ENCODE assay signal across 27 cellular contexts in the genomic region with DNA sequence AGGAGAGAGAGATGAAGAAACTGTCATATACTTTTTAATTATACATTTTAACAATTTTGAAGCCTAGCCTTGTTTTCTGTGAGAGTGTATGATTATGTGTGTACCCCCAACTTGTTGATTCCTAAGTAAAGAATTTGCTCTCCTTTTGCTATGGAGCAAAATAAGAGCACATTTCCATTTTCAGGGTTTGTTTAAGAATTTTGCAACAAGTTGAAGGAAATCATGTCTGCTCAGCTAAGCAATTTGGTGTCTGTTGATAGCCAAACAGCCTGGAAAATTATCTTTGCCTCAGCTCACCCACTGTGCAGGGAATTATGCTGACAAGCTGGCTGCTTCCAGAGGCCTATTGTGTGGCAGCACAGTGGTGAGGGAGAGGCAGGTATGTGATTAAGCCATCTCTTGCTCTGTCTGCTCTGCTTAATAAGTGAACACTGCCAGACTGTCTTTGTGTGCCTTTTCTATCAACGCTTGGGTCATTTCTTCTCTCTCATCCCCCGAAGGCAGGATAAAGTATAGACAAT.
DNase-seq lines count a peak whose midpoint lies in the region; TF ChIP-seq lines count a peak whose summit lies in the region.
"Had no signal": no experiment of that assay in that cellular context is flagged by ENCODE, and none has a peak within 500 bp of the region (broad histone marks: within the 10 kb centered on the region; RNA-seq: fewer than 3 reads in every experiment).

No MANE protein-coding gene starts in this region.

- H3K9me3 Mint-ChIP-seq in brain = no peaks in the 10 kb centered on the region
- H3K9me3 Mint-ChIP-seq: CD8-positive, alpha-beta T cell; central memory CD8-positive, alpha-beta T cell; immature natural killer cell; T-cell had no signal

- no peaks in the 10 kb centered on the region for H3K9me3 ChIP-seq in osteoblast (ENCODE audit: low read depth, low read length)
- H3K9me3 ChIP-seq: left lung had no signal

- H3K4me2 ChIP-seq in osteoblast (ENCODE audit: insufficient read depth, low read length) = no peak overlapping the region
- H3K4me2 ChIP-seq: KMS-11 had no signal

- no peaks in the 10 kb centered on the region for H3K4me1 ChIP-seq in osteoblast (ENCODE audit: insufficient read depth, low read length)
- H3K4me1 ChIP-seq: left lung had no signal

- H4K20me1 ChIP-seq in osteoblast (ENCODE audit: insufficient read depth, low read length) = no peaks in the 10 kb centered on the region

- peak; percentile 50 for DNase-seq in DMS 273 (lab: John Stamatoyannopoulos, UW; ENCODE audit: unreplicated experiment)
- no peak for DNase-seq in DMS 273 treated with DMSO at 0.1 percent for 48 hours (lab: John Stamatoyannopoulos, UW)
- DNase-seq in NCI-H2171 treated with DMSO at 0.1 percent for 48 hours (lab: John Stamatoyannopoulos, UW) = peak; percentile 64
- peak; percentile 70 for DNase-seq in retina
- DNase-seq in osteoblast (ENCODE audit: insufficient read length, low spot score, missing footprints) = no peak
- DNase-seq in NK-92 (lab: John Stamatoyannopoulos, UW; ENCODE audit: unreplicated experiment) = no peak
- no peak for DNase-seq in effector CD8-positive, alpha-beta T cell (lab: John Stamatoyannopoulos, UW)
- DNase-seq: activated naive CD4-positive, alpha-beta T cell treated with anti-CD3 and anti-CD28 coated beads, Interleukin-2, amount 50 U/mL, for 16 hours; activated T-cell treated with anti-CD3 and anti-CD28 coated beads, Interleukin-2, amount 50 U/mL, for 72 hours; CD8-positive, alpha-beta T cell; erythroblast; foreskin fibroblast; HFFc6; immature natural killer cell; left lung; midbrain; NCI-H2029; PC-3; SHP77; small intestine; stimulated activated CD4-positive, alpha-beta T cell treated with anti-CD3 and anti-CD28 coated beads, Interleukin-4, amount 100 ng/mL, for 1 hour; stimulated activated naive CD4-positive, alpha-beta T cell; T-cell had no signal

- no peaks in the 10 kb centered on the region for H3K79me2 ChIP-seq in osteoblast (ENCODE audit: insufficient read depth, low read length)

- H3K36me3 Mint-ChIP-seq in brain = no peaks in the 10 kb centered on the region
- H3K36me3 Mint-ChIP-seq: CD8-positive, alpha-beta T cell; immature natural killer cell; T-cell had no signal

- H3K27ac ChIP-seq in osteoblast (ENCODE audit: low read depth, low read length) = no peak overlapping the region
- H3K27ac ChIP-seq: 22Rv1, KMS-11, left lung had no signal

- TF ChIP-seq CTCF in brain (conservative IDR thresholded peaks at IDR 0.05) (no peak), osteoblast (IDR thresholded peaks at IDR 0.05; ENCODE audit: extremely low read depth, low read depth, low read length) (no peak)

- H3K4me3 Mint-ChIP-seq in brain = peak overlapping the region in 2 of 5 experiments; percentile 10 to 57
- H3K4me3 Mint-ChIP-seq: activated T-cell treated with anti-CD3 and anti-CD28 coated beads, Interleukin-2, amount 50 U/mL, for 72 hours; CD8-positive, alpha-beta T cell; central memory CD8-positive, alpha-beta T cell; HFFc6; immature natural killer cell; T-cell had no signal

- H3K4me1 Mint-ChIP-seq in brain = peaks cover 98% of the 10 kb centered on the region
- H3K4me1 Mint-ChIP-seq: central memory CD8-positive, alpha-beta T cell; T-cell had no signal

- H3K27ac Mint-ChIP-seq in brain = peak overlapping the region; percentile 65 to 90 (median 83)
- H3K27ac Mint-ChIP-seq: activated T-cell treated with anti-CD3 and anti-CD28 coated beads, Interleukin-2, amount 50 U/mL, for 72 hours; CD8-positive, alpha-beta T cell; HFFc6; T-cell had no signal

- H2AFZ ChIP-seq in osteoblast (ENCODE audit: low read length) = no peak overlapping the region

- peaks cover 4% of the 10 kb centered on the region for H3K27me3 ChIP-seq in osteoblast (ENCODE audit: insufficient read depth, low read length)

- H3K27me3 Mint-ChIP-seq in brain = no peaks in the 10 kb centered on the region

- no peak overlapping the region for H3K4me3 ChIP-seq in osteoblast (ENCODE audit: insufficient read depth, low read length)
- H3K4me3 ChIP-seq: left lung had no signal

- no peaks in the 10 kb centered on the region for H3K36me3 ChIP-seq in osteoblast (ENCODE audit: insufficient read depth, low read length)
- H3K36me3 ChIP-seq: left lung had no signal

Comparison
In these comparisons a context has a peak if more than half of its experiments do, and no peak if none do; other contexts are left out.
1. DNase-seq: peak in DMS 273 (single experiment), NCI-H2171 treated with DMSO at 0.1 percent for 48 hours (single experiment) and retina (single experiment); none in DMS 273 treated with DMSO at 0.1 percent for 48 hours (single experiment), osteoblast (single experiment), NK-92 (single experiment) and effector CD8-positive, alpha-beta T cell (single experiment).